Comparison of ENCODE assay signal across 8 cellular contexts in genomic region chr17:51152766-51153209, GRCh38. TPM values are rescaled to one million over a fixed set of nuclear protein-coding genes. Genes with fewer than 3 reads are reported as not detected.
DNase-seq lines count a peak whose midpoint lies in the region; ATAC-seq, FAIRE-seq and TF ChIP-seq lines count a peak whose summit lies in the region.

No MANE protein-coding gene starts in this region.

- H2BK120ac ChIP-seq in mesendoderm (ENCODE audit: low read depth, low read length): no peak overlapping the region

- TF ChIP-seq POLR2A in body of pancreas (IDR thresholded peaks at IDR 0.05): no peak

- H3K4me1 ChIP-seq in HUES6 (ENCODE audit: control insufficient read depth, insufficient read depth, low read length): peaks cover 10% of the 10 kb centered on the region; the same call in 1 of the 2 replicates
- peaks cover 21% of the 10 kb centered on the region for H3K4me1 ChIP-seq in body of pancreas
- H3K4me1 ChIP-seq in mesendoderm (ENCODE audit: control insufficient read depth, low read depth, low read length): no peaks in the 10 kb centered on the region

- H3K36me3 ChIP-seq in HUES6 (ENCODE audit: control insufficient read depth, insufficient read depth, low read length): peaks cover 26% of the 10 kb centered on the region
- H3K36me3 ChIP-seq in body of pancreas (replicated peaks in 1 of 2; ENCODE audit: insufficient read depth in 1 of 2, low read depth in 2 of 2): no peaks in the 10 kb centered on the region
- peaks cover 5% of the 10 kb centered on the region for H3K36me3 ChIP-seq in mesendoderm (ENCODE audit: control insufficient read depth, insufficient read depth, low read length)

- H3K79me2 ChIP-seq in mesendoderm (ENCODE audit: control insufficient read depth, insufficient read depth, low read length): peaks cover 37% of the 10 kb centered on the region

- no peak overlapping the region for H2AK5ac ChIP-seq in mesendoderm (ENCODE audit: low read length)

- H3K27me3 ChIP-seq in HUES6 (ENCODE audit: control insufficient read depth, insufficient read depth, low read length) (no peaks in the 10 kb centered on the region), body of pancreas (no peaks in the 10 kb centered on the region), mesendoderm (ENCODE audit: insufficient read depth, low read length, poor library complexity) (no peaks in the 10 kb centered on the region)

- H3K9ac ChIP-seq in HUES6 (ENCODE audit: low read length) (peak overlapping the region; percentile 40), mesendoderm (ENCODE audit: low read length) (peak overlapping the region; percentile 76)

- peak overlapping the region; percentile 86 for H3K56ac ChIP-seq in mesendoderm (ENCODE audit: low read length)

- H3K4me2 ChIP-seq in mesendoderm (ENCODE audit: low read length): peak overlapping the region; percentile 58

- intact Hi-C loops in body of pancreas (cut with DNase I): loop anchor here (10.0 kb wide), 1 partner anchor 148 kb away; no protein-coding TSS in a partner anchor

- H2BK5ac ChIP-seq in mesendoderm (ENCODE audit: low read length): no peak overlapping the region

- H3K79me1 ChIP-seq in mesendoderm (ENCODE audit: low read length): peaks cover 8% of the 10 kb centered on the region

- FAIRE-seq in D721Med (lab: Jason Lieb, UNC): no peak

- peak; percentile 39 for ATAC-seq in body of pancreas
- no peak for ATAC-seq in HG02763 (IDR thresholded peaks at IDR 0.05; ENCODE audit: unreplicated experiment)

- H4K5ac ChIP-seq in mesendoderm (ENCODE audit: low read length): peak overlapping the region; percentile 88

- peak overlapping the region; percentile 8; the same call in 1 of the 2 replicates for H3K27ac ChIP-seq in HUES6 (ENCODE audit: low read depth, low read length)
- peak overlapping the region; percentile 77 to 86 (median 82) for H3K27ac ChIP-seq in body of pancreas
- peak overlapping the region; percentile 18 for H3K27ac ChIP-seq in mesendoderm (ENCODE audit: low read depth, low read length)

- WGBS in body of pancreas, 2 donors: 7 to 12% methylated on average over 8 of the region's 8 CpGs
- WGBS in mesendoderm (ENCODE audit: extremely low coverage, insufficient coverage, low lambda C conversion rate): no CpG with 5 or more reads among the region's 8 CpGs

- no peak for TF ChIP-seq CTCF in body of pancreas (IDR thresholded peaks at IDR 0.05)
- no peak for TF ChIP-seq CTCF in D721Med (IDR thresholded peaks at IDR 0.05; ENCODE audit: insufficient read depth, missing control alignments)

- H4K8ac ChIP-seq in mesendoderm (ENCODE audit: low read depth, low read length): no peak overlapping the region

- H3K4ac ChIP-seq in mesendoderm (ENCODE audit: low read depth, low read length): no peak overlapping the region

- no peaks in the 10 kb centered on the region for H3K9me3 ChIP-seq in HUES6 (ENCODE audit: control insufficient read depth, insufficient read depth, low read depth, low read length)
- H3K9me3 ChIP-seq in body of pancreas: no peaks in the 10 kb centered on the region

- DNase-seq in ELR (ENCODE audit: low read depth) (peak; percentile 54), body of pancreas (peak in 2 of 4 donors; percentile 10), mesendoderm (peak; percentile 7), D721Med (ENCODE audit: insufficient read length, low spot score) (no peak)
- DNase-seq in activated CD4-positive, CD25-positive, alpha-beta regulatory T cell treated with anti-CD3 and anti-CD28 coated beads, Interleukin-2, amount 50 U/mL, for 72 hours: no peak
- DNase-seq in activated CD4-positive, alpha-beta T cell treated with anti-CD3 and anti-CD28 coated beads for 1 hour: no peak

- H2BK15ac ChIP-seq in mesendoderm (replicated peaks; ENCODE audit: low read depth): no peak overlapping the region

- no peak overlapping the region for H3K23ac ChIP-seq in mesendoderm (ENCODE audit: low read length)

- H3K18ac ChIP-seq in mesendoderm (ENCODE audit: low read length): no peak overlapping the region

- H3K4me3 ChIP-seq in HUES6 (ENCODE audit: low read depth, low read length): peak overlapping the region; percentile 54
- no peak overlapping the region for H3K4me3 ChIP-seq in body of pancreas
- no peak overlapping the region for H3K4me3 ChIP-seq in mesendoderm (ENCODE audit: low read length)

RNA-seq across cellular contexts. Expression of gene NME1, which starts 0.6 kb away (rescaled TPM):
- total RNA-seq in body of pancreas: 10 to 100 TPM; 17.5 to 27.2 TPM
- 336 TPM for polyA plus RNA-seq in mesendoderm (2013, experiment 1 of 2)
- polyA plus RNA-seq in mesendoderm (2013, experiment 2 of 2): 338 TPM

RNA-seq across cellular contexts. Expression of gene NME2, which starts 13.4 kb away (rescaled TPM):
- total RNA-seq in body of pancreas: 100 to 1,000 TPM; 108 to 172 TPM
- 1,478 TPM for polyA plus RNA-seq in mesendoderm (2013, experiment 1 of 2)
- 1,444 TPM for polyA plus RNA-seq in mesendoderm (2013, experiment 2 of 2)

RNA-seq across cellular contexts. Expression of gene SPAG9, which starts 32.1 kb away (rescaled TPM):
- 10 to 100 TPM; 49.8 to 76.8 TPM for total RNA-seq in body of pancreas
- 18.5 TPM for polyA plus RNA-seq in mesendoderm (2013, experiment 1 of 2)
- polyA plus RNA-seq in mesendoderm (2013, experiment 2 of 2): 17.7 TPM

Comparison
In these comparisons a context has a peak if more than half of its experiments do, and no peak if none do; other contexts are left out.
1. DNase-seq: peak in ELR (single experiment) and mesendoderm (single experiment); none in activated CD4-positive, CD25-positive, alpha-beta regulatory T cell treated with anti-CD3 and anti-CD28 coated beads, Interleukin-2, amount 50 U/mL, for 72 hours (single experiment), activated CD4-positive, alpha-beta T cell treated with anti-CD3 and anti-CD28 coated beads for 1 hour (single experiment) and D721Med (single experiment).
2. H3K27ac ChIP-seq: peak in every context shown above with its lines; median percentile 82 in body of pancreas; 18 in mesendoderm; 8 in HUES6.